10 cellular contexts compared by ENCODE assay signal in genomic region chr4:113300384-113301011, GRCh38.
DNase-seq lines count a peak whose midpoint lies in the region; ATAC-seq and TF ChIP-seq lines count a peak whose summit lies in the region.
"Had no signal": no experiment of that assay in that cellular context is flagged by ENCODE, and none has a peak within 500 bp of the region (broad histone marks: within the 10 kb centered on the region; RNA-seq: fewer than 3 reads in every experiment).

No MANE protein-coding gene starts in this region.

- no peak overlapping the region for H3K27ac ChIP-seq in ascending aorta

- DNase-seq in DMS53 treated with DMSO at 0.1 percent for 48 hours (lab: John Stamatoyannopoulos, UW; ENCODE audit: unreplicated experiment) (peak; percentile 3), OCI-M1 (lab: John Stamatoyannopoulos, UW) (peak; percentile 51), fibroblast of the aortic adventitia (ENCODE audit: low read depth) (peak; percentile 95), renal cortical epithelial cell (ENCODE audit: low read depth) (peak; percentile 76), ascending aorta (ENCODE audit: low spot score in 2 of 2) (no peak), DMS153 treated with DMSO at 0.1 percent for 48 hours (lab: John Stamatoyannopoulos, UW; ENCODE audit: unreplicated experiment) (no peak), NCI-H748 (lab: John Stamatoyannopoulos, UW; ENCODE audit: unreplicated experiment) (no peak)

- no peaks in the 10 kb centered on the region for H3K27me3 ChIP-seq in ascending aorta

- H3K4me1 ChIP-seq in ascending aorta, result no peaks in the 10 kb centered on the region

- no peak for ATAC-seq in HG03521 (IDR thresholded peaks at IDR 0.05; ENCODE audit: unreplicated experiment)
- ATAC-seq: K562, Panc1 had no signal

- no peak overlapping the region for H3K4me3 ChIP-seq in fibroblast of the aortic adventitia (ENCODE audit: low read depth, low read length)
- no peak overlapping the region for H3K4me3 ChIP-seq in ascending aorta
- H3K4me3 ChIP-seq: K562 had no signal

- no peaks in the 10 kb centered on the region for H3K36me3 ChIP-seq in ascending aorta

- intact Hi-C loops in ascending aorta (cut with DNase I), result no loop called here

- TF ChIP-seq CTCF in fibroblast of the aortic adventitia (IDR thresholded peaks at IDR 0.05; ENCODE audit: insufficient read depth, low read length) (no peak), ascending aorta (IDR thresholded peaks at IDR 0.05) (no peak)

- no peaks in the 10 kb centered on the region for H3K9me3 ChIP-seq in ascending aorta

Comparison
In these comparisons a context has a peak if more than half of its experiments do, and no peak if none do; other contexts are left out.
1. DNase-seq: peak in DMS53 treated with DMSO at 0.1 percent for 48 hours (single experiment), OCI-M1 (single experiment), fibroblast of the aortic adventitia (single experiment) and renal cortical epithelial cell (single experiment); none in ascending aorta (0 of 2), DMS153 treated with DMSO at 0.1 percent for 48 hours (single experiment) and NCI-H748 (single experiment).